ENCODE assay signal across 8 cellular contexts in the genomic region with DNA sequence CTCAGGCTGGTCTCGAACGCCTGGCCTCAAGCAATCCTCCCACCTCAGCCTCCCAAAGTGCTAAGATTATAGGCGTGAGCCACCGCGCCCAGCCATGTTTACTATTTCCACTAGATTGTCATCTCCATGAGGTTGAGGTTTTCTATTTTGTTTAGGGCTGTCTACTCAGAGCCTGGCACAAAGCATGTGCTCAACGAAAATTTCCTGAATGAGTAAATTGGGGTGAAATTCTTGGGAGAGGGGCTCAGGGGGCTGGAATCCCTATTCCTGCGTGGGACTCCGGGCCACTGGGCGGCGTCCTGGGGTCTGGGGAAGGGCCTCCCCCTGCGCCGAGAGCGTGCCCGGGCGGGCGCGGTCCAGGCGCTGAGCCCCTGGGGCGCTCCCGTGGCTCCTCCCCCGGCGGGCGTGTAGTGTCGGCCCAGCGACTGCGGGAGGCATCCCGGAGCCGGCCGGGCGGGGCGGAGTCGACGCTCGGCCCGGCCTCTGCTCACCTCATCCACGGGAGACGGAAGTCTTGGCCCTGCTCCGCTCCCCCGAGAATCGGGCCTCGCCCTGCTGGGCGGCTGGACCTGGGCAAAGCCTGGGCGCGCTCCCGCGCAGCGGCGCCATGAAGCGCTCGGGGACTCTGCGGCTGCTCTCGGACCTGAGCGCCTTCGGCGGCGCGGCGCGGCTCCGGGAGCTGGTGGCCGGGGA. TPM values are rescaled to one million over a fixed set of nuclear protein-coding genes. Genes with fewer than 3 reads are reported as not detected.
DNase-seq lines count a peak whose midpoint lies in the region; ATAC-seq, FAIRE-seq and TF ChIP-seq lines count a peak whose summit lies in the region.

A gene (plus strand): TSS at position 482 of the 693 bp plus-strand sequence. CDS start 126 bp downstream, at position 608.

- peak within 1 kb of the TSS; percentile 80 for H3K4me2 ChIP-seq in GM23338

- no peaks in the 10 kb centered on the region; the same call in 1 of the 2 replicates for H3K79me2 ChIP-seq in GM23338 (replicated peaks; ENCODE audit: insufficient read depth)

- H3K9ac ChIP-seq in ES-I3 (ENCODE audit: low read depth, low read length) = peak within 1 kb of the TSS; percentile 96

- H3K4me1 ChIP-seq in ES-I3 (ENCODE audit: insufficient read depth, low read length) = no peaks in the 10 kb centered on the region
- H3K4me1 ChIP-seq in GM23338 (ENCODE audit: insufficient read depth) = peaks cover 4% of the 10 kb centered on the region; the same call in 1 of the 2 replicates
- peaks cover 11% of the 10 kb centered on the region for H3K4me1 ChIP-seq in SJSA1 (replicated peaks)
- peaks cover 34% of the 10 kb centered on the region for H3K4me1 ChIP-seq in suprapubic skin

- WGBS in suprapubic skin = 4% methylated on average over 8 of the region's 61 CpGs

- no peaks in the 10 kb centered on the region for H3K9me3 Mint-ChIP-seq in GM23338

- peak; percentile 28 to 45; a peak in 3 of 4 replicates for TF ChIP-seq CTCF in GM23338 (conservative IDR thresholded peaks at IDR 0.05; ENCODE audit: low read depth in 2 of 2)
- TF ChIP-seq CTCF in LNCAP (IDR thresholded peaks at IDR 0.05) = peak; percentile 22; the same call in 1 of the 2 replicates
- peak in 1 of 2 donors; percentile 43 for TF ChIP-seq CTCF in suprapubic skin (IDR thresholded peaks at IDR 0.05)

- ATAC-seq in GM23338 = peak; percentile 87

- DNase-seq in GM23338 (ENCODE audit: low spot score) = peak; percentile 83
- DNase-seq in SJSA1 (ENCODE audit: low read depth in 1 of 2, low spot score in 2 of 2) = peak; percentile 91 to 93
- DNase-seq in activated naive CD4-positive, alpha-beta T cell (lab: John Stamatoyannopoulos, UW) = peak; percentile 50 to 80 (median 70)
- peak; percentile 89 to 92 for DNase-seq in frontal cortex (ENCODE audit: low spot score in 2 of 2)
- peak in 54 of 56 donors; percentile 25 to 88 (median 70) for DNase-seq in nucleus accumbens (lab: John Stamatoyannopoulos, UW)
- DNase-seq in suprapubic skin (ENCODE audit: low spot score in 2 of 2) = peak; percentile 93 to 94

- H3K9me2 ChIP-seq in GM23338 (ENCODE audit: insufficient read depth) = no peaks in the 10 kb centered on the region

- no peaks in the 10 kb centered on the region for H3K36me3 Mint-ChIP-seq in GM23338 (ENCODE audit: low read depth)

- H2AFZ ChIP-seq in GM23338 = peak within 1 kb of the TSS; percentile 48

- peaks cover 10% of the 10 kb centered on the region; the same call in 1 of the 2 replicates for H3F3A ChIP-seq in GM23338 (replicated peaks; ENCODE audit: low read depth)

- peaks cover 6% of the 10 kb centered on the region for H3K27me3 Mint-ChIP-seq in GM23338 (ENCODE audit: insufficient read depth, low read depth, poor library complexity)

- TF ChIP-seq EP300 in suprapubic skin (IDR thresholded peaks at IDR 0.05) = no peak

- H3K4me3 ChIP-seq in GM23338 (peak within 1 kb of the TSS; percentile 90), SJSA1 (peak within 1 kb of the TSS; percentile 83), suprapubic skin (peak within 1 kb of the TSS; percentile 98)

- H3K4me3 Mint-ChIP-seq in GM23338 = peak within 1 kb of the TSS; percentile 82

- no peaks in the 10 kb centered on the region for H4K20me1 ChIP-seq in GM23338 (replicated peaks; ENCODE audit: insufficient read depth)

- H3K36me3 ChIP-seq in ES-I3 (ENCODE audit: insufficient read depth, low read length) (no peaks in the 10 kb centered on the region), GM23338 (ENCODE audit: insufficient read depth) (no peaks in the 10 kb centered on the region), SJSA1 (peaks cover 37% of the 10 kb centered on the region), suprapubic skin (peaks cover 21% of the 10 kb centered on the region)

- no peak for FAIRE-seq in frontal cortex (lab: Jason Lieb, UNC)

- peaks cover 14% of the 10 kb centered on the region; the same call in 2 of the 3 replicates for H3K4me1 Mint-ChIP-seq in GM23338

- H3K9me3 ChIP-seq in ES-I3 (ENCODE audit: control insufficient read depth, insufficient read depth, low read length) (no peaks in the 10 kb centered on the region), SJSA1 (replicated peaks) (no peaks in the 10 kb centered on the region), suprapubic skin (no peaks in the 10 kb centered on the region)

- TF ChIP-seq POLR2A in suprapubic skin (IDR thresholded peaks at IDR 0.05) = peak in 1 of 2 donors; percentile 68

- H3K27me3 ChIP-seq in GM23338 (ENCODE audit: insufficient read depth) = no peaks in the 10 kb centered on the region
- H3K27me3 ChIP-seq in SJSA1 (replicated peaks) = no peaks in the 10 kb centered on the region
- H3K27me3 ChIP-seq in suprapubic skin = no peaks in the 10 kb centered on the region

- H3K27ac Mint-ChIP-seq in GM23338 = no peak within 1 kb of the TSS

- H3K27ac ChIP-seq in GM23338 (ENCODE audit: low read depth) (no peak within 1 kb of the TSS), SJSA1 (peak within 1 kb of the TSS; percentile 48), suprapubic skin (peak within 1 kb of the TSS; percentile 95)

TF ChIP-seq in GM23338, 12 proteins besides CTCF, POLR2A, EP300 and RAD21 (continues in another document):
- TF ChIP-seq, protein P1, sequence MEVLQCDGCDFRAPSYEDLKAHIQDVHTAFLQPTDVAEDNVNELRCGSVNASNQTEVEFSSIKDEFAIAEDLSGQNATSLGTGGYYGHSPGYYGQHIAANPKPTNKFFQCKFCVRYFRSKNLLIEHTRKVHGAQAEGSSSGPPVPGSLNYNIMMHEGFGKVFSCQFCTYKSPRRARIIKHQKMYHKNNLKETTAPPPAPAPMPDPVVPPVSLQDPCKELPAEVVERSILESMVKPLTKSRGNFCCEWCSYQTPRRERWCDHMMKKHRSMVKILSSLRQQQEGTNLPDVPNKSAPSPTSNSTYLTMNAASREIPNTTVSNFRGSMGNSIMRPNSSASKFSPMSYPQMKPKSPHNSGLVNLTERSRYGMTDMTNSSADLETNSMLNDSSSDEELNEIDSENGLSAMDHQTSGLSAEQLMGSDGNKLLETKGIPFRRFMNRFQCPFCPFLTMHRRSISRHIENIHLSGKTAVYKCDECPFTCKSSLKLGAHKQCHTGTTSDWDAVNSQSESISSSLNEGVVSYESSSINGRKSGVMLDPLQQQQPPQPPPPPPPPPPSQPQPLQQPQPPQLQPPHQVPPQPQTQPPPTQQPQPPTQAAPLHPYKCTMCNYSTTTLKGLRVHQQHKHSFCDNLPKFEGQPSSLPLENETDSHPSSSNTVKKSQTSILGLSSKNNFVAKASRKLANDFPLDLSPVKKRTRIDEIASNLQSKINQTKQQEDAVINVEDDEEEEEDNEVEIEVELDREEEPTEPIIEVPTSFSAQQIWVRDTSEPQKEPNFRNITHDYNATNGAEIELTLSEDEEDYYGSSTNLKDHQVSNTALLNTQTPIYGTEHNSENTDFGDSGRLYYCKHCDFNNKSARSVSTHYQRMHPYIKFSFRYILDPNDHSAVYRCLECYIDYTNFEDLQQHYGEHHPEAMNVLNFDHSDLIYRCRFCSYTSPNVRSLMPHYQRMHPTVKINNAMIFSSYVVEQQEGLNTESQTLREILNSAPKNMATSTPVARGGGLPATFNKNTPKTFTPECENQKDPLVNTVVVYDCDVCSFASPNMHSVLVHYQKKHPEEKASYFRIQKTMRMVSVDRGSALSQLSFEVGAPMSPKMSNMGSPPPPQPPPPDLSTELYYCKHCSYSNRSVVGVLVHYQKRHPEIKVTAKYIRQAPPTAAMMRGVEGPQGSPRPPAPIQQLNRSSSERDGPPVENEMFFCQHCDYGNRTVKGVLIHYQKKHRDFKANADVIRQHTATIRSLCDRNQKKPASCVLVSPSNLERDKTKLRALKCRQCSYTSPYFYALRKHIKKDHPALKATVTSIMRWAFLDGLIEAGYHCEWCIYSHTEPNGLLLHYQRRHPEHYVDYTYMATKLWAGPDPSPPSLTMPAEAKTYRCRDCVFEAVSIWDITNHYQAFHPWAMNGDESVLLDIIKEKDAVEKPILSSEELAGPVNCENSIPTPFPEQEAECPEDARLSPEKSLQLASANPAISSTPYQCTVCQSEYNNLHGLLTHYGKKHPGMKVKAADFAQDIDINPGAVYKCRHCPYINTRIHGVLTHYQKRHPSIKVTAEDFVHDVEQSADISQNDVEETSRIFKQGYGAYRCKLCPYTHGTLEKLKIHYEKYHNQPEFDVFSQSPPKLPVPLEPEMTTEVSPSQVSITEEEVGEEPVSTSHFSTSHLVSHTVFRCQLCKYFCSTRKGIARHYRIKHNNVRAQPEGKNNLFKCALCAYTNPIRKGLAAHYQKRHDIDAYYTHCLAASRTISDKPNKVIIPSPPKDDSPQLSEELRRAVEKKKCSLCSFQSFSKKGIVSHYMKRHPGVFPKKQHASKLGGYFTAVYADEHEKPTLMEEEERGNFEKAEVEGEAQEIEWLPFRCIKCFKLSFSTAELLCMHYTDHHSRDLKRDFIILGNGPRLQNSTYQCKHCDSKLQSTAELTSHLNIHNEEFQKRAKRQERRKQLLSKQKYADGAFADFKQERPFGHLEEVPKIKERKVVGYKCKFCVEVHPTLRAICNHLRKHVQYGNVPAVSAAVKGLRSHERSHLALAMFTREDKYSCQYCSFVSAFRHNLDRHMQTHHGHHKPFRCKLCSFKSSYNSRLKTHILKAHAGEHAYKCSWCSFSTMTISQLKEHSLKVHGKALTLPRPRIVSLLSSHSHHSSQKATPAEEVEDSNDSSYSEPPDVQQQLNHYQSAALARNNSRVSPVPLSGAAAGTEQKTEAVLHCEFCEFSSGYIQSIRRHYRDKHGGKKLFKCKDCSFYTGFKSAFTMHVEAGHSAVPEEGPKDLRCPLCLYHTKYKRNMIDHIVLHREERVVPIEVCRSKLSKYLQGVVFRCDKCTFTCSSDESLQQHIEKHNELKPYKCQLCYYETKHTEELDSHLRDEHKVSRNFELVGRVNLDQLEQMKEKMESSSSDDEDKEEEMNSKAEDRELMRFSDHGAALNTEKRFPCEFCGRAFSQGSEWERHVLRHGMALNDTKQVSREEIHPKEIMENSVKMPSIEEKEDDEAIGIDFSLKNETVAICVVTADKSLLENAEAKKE (CRISPR knock-in tag; IDR thresholded peaks at IDR 0.05) = no peak
- TF ChIP-seq ZNF331 (CRISPR knock-in tag; IDR thresholded peaks at IDR 0.05; ENCODE audit: low read depth) (no peak), CREB1 (CRISPR knock-in tag; IDR thresholded peaks at IDR 0.05; ENCODE audit: low read depth) (peak; percentile 70), EZH2phosphoT487 (IDR thresholded peaks at IDR 0.05; ENCODE audit: unreplicated experiment) (no peak), ZNF114 (CRISPR knock-in tag; IDR thresholded peaks at IDR 0.05) (no peak)

RNA-seq across cellular contexts. Expression of the gene that starts here (rescaled TPM):
- total RNA-seq in GM23338 (2014; rRNA removed; shearing (Covaris generic)) = 20.3 and 28.7 TPM in 2 replicates
- 4.2 and 4.3 TPM in 2 replicates for polyA plus RNA-seq in GM23338 (2016; fragmentation: Nextera tagmentation; extraction: Ambion mirVana)
- total RNA-seq in SJSA1 (2014; rRNA removed; shearing (Covaris generic)) = 44.0 and 58.6 TPM in 2 replicates
- 21.2 TPM for total RNA-seq in frontal cortex
- 10 to 100 TPM; 23.6 to 43.2 (median 31.3) TPM for total RNA-seq in suprapubic skin
